ENCODE assay signal across 1 cellular context in the genomic region with DNA sequence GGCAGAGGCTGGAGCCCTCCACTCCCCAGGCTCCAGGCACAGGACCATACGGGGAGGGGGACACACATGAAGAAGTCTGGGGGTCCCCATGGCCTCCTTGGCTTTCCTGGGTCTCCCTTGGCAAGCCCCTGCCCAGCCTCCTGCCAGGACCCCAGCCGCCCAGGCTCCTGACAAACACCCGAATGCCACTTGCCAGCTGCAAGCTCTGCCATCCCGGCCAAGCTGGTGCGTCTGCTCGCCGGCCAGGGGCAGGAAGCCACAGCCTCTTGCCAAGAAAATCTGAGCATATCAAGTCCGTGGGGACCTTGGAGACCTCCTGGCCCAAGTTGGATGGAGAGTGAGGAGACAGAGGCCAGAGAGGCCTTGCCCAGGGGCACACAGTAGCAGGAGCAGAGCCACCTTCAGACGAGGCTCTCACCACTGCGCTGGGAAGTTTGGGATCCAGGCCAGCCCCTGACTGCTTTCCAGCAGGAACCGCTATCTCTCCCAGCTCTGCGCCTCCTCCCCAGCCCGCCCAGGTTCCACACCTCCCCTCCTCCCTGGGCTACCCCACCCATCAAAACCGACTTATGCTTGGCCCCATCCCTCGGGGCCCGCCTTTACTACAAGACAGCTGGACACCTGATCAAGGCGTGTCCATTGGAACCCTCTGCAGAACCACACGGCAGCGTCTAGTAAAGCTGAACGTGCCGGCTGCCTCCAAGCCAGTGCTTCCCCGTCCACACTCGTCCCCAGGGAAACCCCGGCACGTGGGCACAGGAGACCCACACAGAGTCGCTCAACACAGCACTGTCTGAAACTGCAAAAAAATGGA.
TF ChIP-seq lines count a peak whose summit lies in the region.

No MANE protein-coding gene starts in this region.

TF ChIP-seq in HEK293, 187 proteins besides CTCF, POLR2A, EP300 and RAD21 (continued from another document):
- TF ChIP-seq, protein P1, sequence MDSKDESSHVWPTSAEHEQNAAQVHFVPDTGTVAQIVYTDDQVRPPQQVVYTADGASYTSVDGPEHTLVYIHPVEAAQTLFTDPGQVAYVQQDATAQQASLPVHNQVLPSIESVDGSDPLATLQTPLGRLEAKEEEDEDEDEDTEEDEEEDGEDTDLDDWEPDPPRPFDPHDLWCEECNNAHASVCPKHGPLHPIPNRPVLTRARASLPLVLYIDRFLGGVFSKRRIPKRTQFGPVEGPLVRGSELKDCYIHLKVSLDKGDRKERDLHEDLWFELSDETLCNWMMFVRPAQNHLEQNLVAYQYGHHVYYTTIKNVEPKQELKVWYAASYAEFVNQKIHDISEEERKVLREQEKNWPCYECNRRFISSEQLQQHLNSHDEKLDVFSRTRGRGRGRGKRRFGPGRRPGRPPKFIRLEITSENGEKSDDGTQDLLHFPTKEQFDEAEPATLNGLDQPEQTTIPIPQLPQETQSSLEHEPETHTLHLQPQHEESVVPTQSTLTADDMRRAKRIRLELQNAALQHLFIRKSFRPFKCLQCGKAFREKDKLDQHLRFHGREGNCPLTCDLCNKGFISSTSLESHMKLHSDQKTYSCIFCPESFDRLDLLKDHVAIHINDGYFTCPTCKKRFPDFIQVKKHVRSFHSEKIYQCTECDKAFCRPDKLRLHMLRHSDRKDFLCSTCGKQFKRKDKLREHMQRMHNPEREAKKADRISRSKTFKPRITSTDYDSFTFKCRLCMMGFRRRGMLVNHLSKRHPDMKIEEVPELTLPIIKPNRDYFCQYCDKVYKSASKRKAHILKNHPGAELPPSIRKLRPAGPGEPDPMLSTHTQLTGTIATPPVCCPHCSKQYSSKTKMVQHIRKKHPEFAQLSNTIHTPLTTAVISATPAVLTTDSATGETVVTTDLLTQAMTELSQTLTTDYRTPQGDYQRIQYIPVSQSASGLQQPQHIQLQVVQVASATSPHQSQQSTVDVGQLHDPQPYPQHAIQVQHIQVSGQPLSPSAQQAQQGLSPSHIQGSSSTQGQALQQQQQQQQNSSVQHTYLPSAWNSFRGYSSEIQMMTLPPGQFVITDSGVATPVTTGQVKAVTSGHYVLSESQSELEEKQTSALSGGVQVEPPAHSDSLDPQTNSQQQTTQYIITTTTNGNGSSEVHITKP (tag by site-specific recombination; IDR thresholded peaks at IDR 0.05), result 0 out of 2 replicates have a peak, but pooled peaks have one; percentile 36
- TF ChIP-seq ZNF394 (tag by site-specific recombination; IDR thresholded peaks at IDR 0.05; ENCODE audit: borderline replicate concordance) (no peak), YY1 (tag by site-specific recombination; IDR thresholded peaks at IDR 0.05) (no peak), ZNF747 (tag by site-specific recombination; IDR thresholded peaks at IDR 0.05) (no peak), ZIC2 (tag by site-specific recombination; IDR thresholded peaks at IDR 0.05) (peak; percentile 36; the same call in 1 of the 2 replicates), KLF1 (tag by site-specific recombination; IDR thresholded peaks at IDR 0.05) (peak; percentile 99), ZNF571 (tag by site-specific recombination; IDR thresholded peaks at IDR 0.05) (no peak), ZNF664 (tag by site-specific recombination; IDR thresholded peaks at IDR 0.05) (no peak), RBAK (tag by site-specific recombination; IDR thresholded peaks at IDR 0.05) (no peak), OSR2 (tag by site-specific recombination; IDR thresholded peaks at IDR 0.05) (0 out of 2 replicates have a peak, but pooled peaks have one; percentile 36), ZBTB7A (tag by site-specific recombination; IDR thresholded peaks at IDR 0.05; ENCODE audit: low read depth) (no peak), ZNF791 (tag by site-specific recombination; IDR thresholded peaks at IDR 0.05) (no peak), BCL11A (tag by site-specific recombination; IDR thresholded peaks at IDR 0.05; ENCODE audit: low read depth) (no peak), ZNF600 (tag by site-specific recombination; IDR thresholded peaks at IDR 0.05) (peak; percentile 88), ZNF140 (tag by site-specific recombination; IDR thresholded peaks at IDR 0.05) (no peak), WT1 (tag by site-specific recombination; IDR thresholded peaks at IDR 0.05) (peak; percentile 74), ZFHX2 (tag by site-specific recombination; conservative IDR thresholded peaks at IDR 0.05) (peak; percentile 67), ZFP69B (tag by site-specific recombination; IDR thresholded peaks at IDR 0.05) (0 out of 2 replicates have a peak, but pooled peaks have one; percentile 47), ZSCAN23 (tag by site-specific recombination; IDR thresholded peaks at IDR 0.05) (no peak), ZNF169 (tag by site-specific recombination; IDR thresholded peaks at IDR 0.05) (no peak), ZNF138 (tag by site-specific recombination; IDR thresholded peaks at IDR 0.05; ENCODE audit: borderline replicate concordance) (no peak), SP3 (tag by site-specific recombination; IDR thresholded peaks at IDR 0.05) (peak; percentile 37; the same call in 1 of the 2 replicates), ZBTB17 (tag by site-specific recombination; IDR thresholded peaks at IDR 0.05) (peak; percentile 26; the same call in 1 of the 2 replicates), HOXD13 (CRISPR knock-in tag; IDR thresholded peaks at IDR 0.05; ENCODE audit: borderline replicate concordance) (no peak), ZNF521 (tag by site-specific recombination; IDR thresholded peaks at IDR 0.05) (no peak)
- TF ChIP-seq, protein P2, sequence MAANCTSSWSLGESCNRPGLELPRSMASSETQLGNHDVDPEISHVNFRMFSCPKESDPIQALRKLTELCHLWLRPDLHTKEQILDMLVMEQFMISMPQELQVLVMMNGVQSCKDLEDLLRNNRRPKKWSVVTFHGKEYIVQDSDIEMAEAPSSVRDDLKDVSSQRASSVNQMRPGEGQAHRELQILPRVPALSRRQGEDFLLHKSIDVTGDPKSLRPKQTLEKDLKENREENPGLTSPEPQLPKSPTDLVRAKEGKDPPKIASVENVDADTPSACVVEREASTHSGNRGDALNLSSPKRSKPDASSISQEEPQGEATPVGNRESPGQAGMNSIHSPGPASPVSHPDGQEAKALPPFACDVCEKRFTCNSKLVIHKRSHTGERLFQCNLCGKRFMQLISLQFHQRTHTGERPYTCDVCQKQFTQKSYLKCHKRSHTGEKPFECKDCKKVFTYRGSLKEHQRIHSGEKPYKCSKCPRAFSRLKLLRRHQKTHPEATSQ (tag by site-specific recombination; IDR thresholded peaks at IDR 0.05), result no peak
- TF ChIP-seq, protein P3, sequence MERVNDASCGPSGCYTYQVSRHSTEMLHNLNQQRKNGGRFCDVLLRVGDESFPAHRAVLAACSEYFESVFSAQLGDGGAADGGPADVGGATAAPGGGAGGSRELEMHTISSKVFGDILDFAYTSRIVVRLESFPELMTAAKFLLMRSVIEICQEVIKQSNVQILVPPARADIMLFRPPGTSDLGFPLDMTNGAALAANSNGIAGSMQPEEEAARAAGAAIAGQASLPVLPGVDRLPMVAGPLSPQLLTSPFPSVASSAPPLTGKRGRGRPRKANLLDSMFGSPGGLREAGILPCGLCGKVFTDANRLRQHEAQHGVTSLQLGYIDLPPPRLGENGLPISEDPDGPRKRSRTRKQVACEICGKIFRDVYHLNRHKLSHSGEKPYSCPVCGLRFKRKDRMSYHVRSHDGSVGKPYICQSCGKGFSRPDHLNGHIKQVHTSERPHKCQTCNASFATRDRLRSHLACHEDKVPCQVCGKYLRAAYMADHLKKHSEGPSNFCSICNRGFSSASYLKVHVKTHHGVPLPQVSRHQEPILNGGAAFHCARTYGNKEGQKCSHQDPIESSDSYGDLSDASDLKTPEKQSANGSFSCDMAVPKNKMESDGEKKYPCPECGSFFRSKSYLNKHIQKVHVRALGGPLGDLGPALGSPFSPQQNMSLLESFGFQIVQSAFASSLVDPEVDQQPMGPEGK (tag by site-specific recombination; IDR thresholded peaks at IDR 0.05), result peak; percentile 44; the same call in 1 of the 2 replicates
- TF ChIP-seq, protein P4, sequence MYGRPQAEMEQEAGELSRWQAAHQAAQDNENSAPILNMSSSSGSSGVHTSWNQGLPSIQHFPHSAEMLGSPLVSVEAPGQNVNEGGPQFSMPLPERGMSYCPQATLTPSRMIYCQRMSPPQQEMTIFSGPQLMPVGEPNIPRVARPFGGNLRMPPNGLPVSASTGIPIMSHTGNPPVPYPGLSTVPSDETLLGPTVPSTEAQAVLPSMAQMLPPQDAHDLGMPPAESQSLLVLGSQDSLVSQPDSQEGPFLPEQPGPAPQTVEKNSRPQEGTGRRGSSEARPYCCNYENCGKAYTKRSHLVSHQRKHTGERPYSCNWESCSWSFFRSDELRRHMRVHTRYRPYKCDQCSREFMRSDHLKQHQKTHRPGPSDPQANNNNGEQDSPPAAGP (tag by site-specific recombination; IDR thresholded peaks at IDR 0.05), result peak; percentile 78
- TF ChIP-seq, protein P5, sequence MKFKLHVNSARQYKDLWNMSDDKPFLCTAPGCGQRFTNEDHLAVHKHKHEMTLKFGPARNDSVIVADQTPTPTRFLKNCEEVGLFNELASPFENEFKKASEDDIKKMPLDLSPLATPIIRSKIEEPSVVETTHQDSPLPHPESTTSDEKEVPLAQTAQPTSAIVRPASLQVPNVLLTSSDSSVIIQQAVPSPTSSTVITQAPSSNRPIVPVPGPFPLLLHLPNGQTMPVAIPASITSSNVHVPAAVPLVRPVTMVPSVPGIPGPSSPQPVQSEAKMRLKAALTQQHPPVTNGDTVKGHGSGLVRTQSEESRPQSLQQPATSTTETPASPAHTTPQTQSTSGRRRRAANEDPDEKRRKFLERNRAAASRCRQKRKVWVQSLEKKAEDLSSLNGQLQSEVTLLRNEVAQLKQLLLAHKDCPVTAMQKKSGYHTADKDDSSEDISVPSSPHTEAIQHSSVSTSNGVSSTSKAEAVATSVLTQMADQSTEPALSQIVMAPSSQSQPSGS (tag by site-specific recombination; IDR thresholded peaks at IDR 0.05; ENCODE audit: low read depth), result no peak
- TF ChIP-seq, protein P6, sequence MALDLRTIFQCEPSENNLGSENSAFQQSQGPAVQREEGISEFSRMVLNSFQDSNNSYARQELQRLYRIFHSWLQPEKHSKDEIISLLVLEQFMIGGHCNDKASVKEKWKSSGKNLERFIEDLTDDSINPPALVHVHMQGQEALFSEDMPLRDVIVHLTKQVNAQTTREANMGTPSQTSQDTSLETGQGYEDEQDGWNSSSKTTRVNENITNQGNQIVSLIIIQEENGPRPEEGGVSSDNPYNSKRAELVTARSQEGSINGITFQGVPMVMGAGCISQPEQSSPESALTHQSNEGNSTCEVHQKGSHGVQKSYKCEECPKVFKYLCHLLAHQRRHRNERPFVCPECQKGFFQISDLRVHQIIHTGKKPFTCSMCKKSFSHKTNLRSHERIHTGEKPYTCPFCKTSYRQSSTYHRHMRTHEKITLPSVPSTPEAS (tag by site-specific recombination; IDR thresholded peaks at IDR 0.05), result no peak
- TF ChIP-seq, protein P7, sequence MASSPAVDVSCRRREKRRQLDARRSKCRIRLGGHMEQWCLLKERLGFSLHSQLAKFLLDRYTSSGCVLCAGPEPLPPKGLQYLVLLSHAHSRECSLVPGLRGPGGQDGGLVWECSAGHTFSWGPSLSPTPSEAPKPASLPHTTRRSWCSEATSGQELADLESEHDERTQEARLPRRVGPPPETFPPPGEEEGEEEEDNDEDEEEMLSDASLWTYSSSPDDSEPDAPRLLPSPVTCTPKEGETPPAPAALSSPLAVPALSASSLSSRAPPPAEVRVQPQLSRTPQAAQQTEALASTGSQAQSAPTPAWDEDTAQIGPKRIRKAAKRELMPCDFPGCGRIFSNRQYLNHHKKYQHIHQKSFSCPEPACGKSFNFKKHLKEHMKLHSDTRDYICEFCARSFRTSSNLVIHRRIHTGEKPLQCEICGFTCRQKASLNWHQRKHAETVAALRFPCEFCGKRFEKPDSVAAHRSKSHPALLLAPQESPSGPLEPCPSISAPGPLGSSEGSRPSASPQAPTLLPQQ (tag by site-specific recombination; IDR thresholded peaks at IDR 0.05), result 0 out of 2 replicates have a peak, but pooled peaks have one; percentile 42
- TF ChIP-seq, protein P8, sequence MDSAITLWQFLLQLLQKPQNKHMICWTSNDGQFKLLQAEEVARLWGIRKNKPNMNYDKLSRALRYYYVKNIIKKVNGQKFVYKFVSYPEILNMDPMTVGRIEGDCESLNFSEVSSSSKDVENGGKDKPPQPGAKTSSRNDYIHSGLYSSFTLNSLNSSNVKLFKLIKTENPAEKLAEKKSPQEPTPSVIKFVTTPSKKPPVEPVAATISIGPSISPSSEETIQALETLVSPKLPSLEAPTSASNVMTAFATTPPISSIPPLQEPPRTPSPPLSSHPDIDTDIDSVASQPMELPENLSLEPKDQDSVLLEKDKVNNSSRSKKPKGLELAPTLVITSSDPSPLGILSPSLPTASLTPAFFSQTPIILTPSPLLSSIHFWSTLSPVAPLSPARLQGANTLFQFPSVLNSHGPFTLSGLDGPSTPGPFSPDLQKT (IDR thresholded peaks at IDR 0.05; ENCODE audit: borderline replicate concordance, low read depth, low read length), result no peak
